In the genomic region with DNA sequence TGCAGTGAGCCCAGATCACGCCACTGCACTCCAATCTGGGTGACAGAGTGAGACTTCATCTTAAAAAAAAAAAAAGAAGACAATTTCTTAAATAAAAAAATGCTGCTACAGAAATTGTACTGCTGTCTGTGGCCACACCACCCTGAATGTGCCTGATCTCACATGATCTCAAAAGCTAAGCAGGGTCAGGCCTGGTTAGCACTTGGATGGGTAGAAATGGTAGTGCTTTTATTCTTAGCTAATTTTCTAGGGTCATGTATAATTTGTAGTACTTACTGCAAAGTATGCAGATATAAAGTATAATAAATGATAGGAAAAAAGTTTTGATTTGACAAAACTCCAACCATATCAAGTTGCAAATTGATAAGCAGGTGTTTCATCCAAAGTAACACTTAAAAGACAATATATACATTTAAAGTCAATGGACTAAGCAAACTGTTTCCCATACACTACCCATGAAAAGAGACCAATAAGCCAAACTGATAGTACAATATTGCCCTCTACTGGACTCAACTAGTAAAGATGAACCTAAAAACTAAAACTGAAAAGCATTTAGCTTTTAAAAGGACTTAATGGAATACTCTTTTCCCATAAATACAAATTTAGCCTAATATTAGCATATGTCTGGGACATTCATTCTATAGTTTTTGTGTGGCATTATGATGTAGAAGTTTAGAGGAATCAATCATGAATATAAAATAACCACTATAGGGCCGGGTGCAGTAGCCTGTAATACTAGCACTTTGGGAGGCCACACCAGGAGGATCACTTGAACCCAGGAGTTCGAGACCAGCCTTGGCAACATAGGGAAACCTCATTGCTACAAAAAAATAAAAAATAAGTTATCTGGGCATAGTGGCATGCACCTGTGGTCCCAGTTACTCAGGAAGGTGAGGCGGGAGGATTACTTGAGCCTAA, we compare ENCODE assay signal across 9 cellular contexts. TPM values are rescaled to one million over a fixed set of nuclear protein-coding genes. Genes with fewer than 3 reads are reported as not detected.
A peak's percentile ranks its signal among the peaks of the same experiment; 100 is the strongest.
DNase-seq lines count a peak whose midpoint lies in the region; ATAC-seq and TF ChIP-seq lines count a peak whose summit lies in the region.
"Had no signal": no experiment of that assay in that cellular context is flagged by ENCODE, and none has a peak within 500 bp of the region (broad histone marks: within the 10 kb centered on the region; RNA-seq: fewer than 3 reads in every experiment).

No MANE protein-coding gene starts in this region.

- no peak overlapping the region for H3K4me2 ChIP-seq in fibroblast of lung (ENCODE audit: extremely low read depth, insufficient read depth, low read length)

- peak; percentile 52 for ATAC-seq in GM18498 (IDR thresholded peaks at IDR 0.05; ENCODE audit: unreplicated experiment)
- ATAC-seq in HG02763 (IDR thresholded peaks at IDR 0.05; ENCODE audit: unreplicated experiment), result no peak

- no peaks in the 10 kb centered on the region for H3K36me3 ChIP-seq in fibroblast of lung (ENCODE audit: control insufficient read depth, insufficient read depth, low read length)
- H3K36me3 ChIP-seq: HAP-1 had no signal

- no peak overlapping the region for H2AFZ ChIP-seq in fibroblast of lung (ENCODE audit: low read length)

- H3K4me1 ChIP-seq in fibroblast of lung (ENCODE audit: control insufficient read depth, extremely low read depth, insufficient read depth, low read length), result no peaks in the 10 kb centered on the region
- H3K4me1 ChIP-seq: HAP-1 had no signal

- H3K4me3 ChIP-seq in AG09309 (ENCODE audit: control insufficient read depth, low read depth, low read length), result no peak overlapping the region
- no peak overlapping the region for H3K4me3 ChIP-seq in fibroblast of lung (replicated peaks in 1 of 4; ENCODE audit: control extremely low read depth in 1 of 4, insufficient read depth in 1 of 4, low read depth in 3 of 4, low read length in 4 of 4)
- H3K4me3 ChIP-seq: HAP-1 had no signal

- H4K20me1 ChIP-seq in fibroblast of lung (ENCODE audit: control insufficient read depth, extremely low read depth, insufficient read depth, low read length), result no peaks in the 10 kb centered on the region

- H3K27me3 ChIP-seq in fibroblast of lung (ENCODE audit: control insufficient read depth, insufficient read depth, low read length), result no peaks in the 10 kb centered on the region

- no peak overlapping the region for H3K9ac ChIP-seq in fibroblast of lung (ENCODE audit: insufficient read depth, low read length)

- no peak for DNase-seq in AG09309 (ENCODE audit: low read depth)
- DNase-seq in MV-4-11 (lab: John Stamatoyannopoulos, UW), result peak; percentile 57
- peak; percentile 47 for DNase-seq in SK-N-DZ (ENCODE audit: low spot score)
- DNase-seq in fibroblast of lung (ENCODE audit: low read depth in 2 of 2), result peak; percentile 31 to 74
- DNase-seq in pons (ENCODE audit: low spot score), result peak; percentile 76
- no peak for DNase-seq in stimulated activated CD4-positive, alpha-beta T cell treated with anti-CD3 and anti-CD28 coated beads, Interleukin-2, amount 100 ng/mL, for 24 hours

- TF ChIP-seq CTCF in AG09309 (IDR thresholded peaks at IDR 0.05; ENCODE audit: control insufficient read depth, insufficient read depth, low read depth, low read length, missing control alignments), result peak; percentile 48
- peak in 1 of 2 donors; percentile 46 for TF ChIP-seq CTCF in fibroblast of lung (conservative IDR thresholded peaks at IDR 0.05 in 1 of 2, IDR thresholded peaks at IDR 0.05 in 1 of 2; ENCODE audit: low read depth in 1 of 2, low read length in 2 of 2)

- no peak overlapping the region for H3K27ac ChIP-seq in fibroblast of lung (ENCODE audit: insufficient read depth, low read length)

- no peaks in the 10 kb centered on the region for H3K9me3 ChIP-seq in fibroblast of lung (ENCODE audit: control insufficient read depth, insufficient read depth, low read depth, low read length)
- H3K9me3 ChIP-seq: HAP-1 had no signal

- no peaks in the 10 kb centered on the region for H3K79me2 ChIP-seq in fibroblast of lung (ENCODE audit: control insufficient read depth, insufficient read depth, low read length)

RNA-seq across cellular contexts. Expression of gene PEX13, which starts 18.6 kb away (rescaled TPM):
- 39.6 and 43.1 TPM in 2 replicates for polyA plus RNA-seq in SK-N-DZ (2014; cell fraction: cytosol; rRNA removed)
- 27.0 and 27.1 TPM in 2 replicates for polyA plus RNA-seq in SK-N-DZ (2014; cell fraction: nucleus; rRNA removed)
- 25.2 and 28.1 TPM in 2 replicates for total RNA-seq in fibroblast of lung
- polyA plus RNA-seq in fibroblast of lung, result 15.6 and 20.4 TPM in 2 replicates
- 10.9 and 12.4 TPM in 2 replicates for polyA plus RNA-seq in fibroblast of lung (2012)
- polyA minus RNA-seq in fibroblast of lung (ENCODE audit: low replicate concordance), result 21.5 and 33.3 TPM in 2 replicates

RNA-seq across cellular contexts. Expression of gene PUS10, which starts 19.2 kb away (rescaled TPM):
- 6.1 and 10.5 TPM in 2 replicates for polyA plus RNA-seq in SK-N-DZ (2014; cell fraction: cytosol; rRNA removed)
- polyA plus RNA-seq in SK-N-DZ (2014; cell fraction: nucleus; rRNA removed), result 4.3 and 5.2 TPM in 2 replicates
- total RNA-seq in fibroblast of lung, result 7.7 and 9.2 TPM in 2 replicates
- polyA plus RNA-seq in fibroblast of lung, result 5.5 and 6.0 TPM in 2 replicates
- 3.6 and 4.4 TPM in 2 replicates for polyA plus RNA-seq in fibroblast of lung (2012)
- 0.59 and 2.4 TPM in 2 replicates for polyA minus RNA-seq in fibroblast of lung (ENCODE audit: low replicate concordance)

Comparison
In these comparisons a context has a peak if more than half of its experiments do, and no peak if none do; other contexts are left out.
1. DNase-seq: peak in MV-4-11 (single experiment), SK-N-DZ (single experiment), fibroblast of lung (2 of 2) and pons (single experiment); none in AG09309 (single experiment) and stimulated activated CD4-positive, alpha-beta T cell treated with anti-CD3 and anti-CD28 coated beads, Interleukin-2, amount 100 ng/mL, for 24 hours (0 of 2).